Comparison of ENCODE assay signal across 27 cellular contexts in genomic region chr2:25470792-25471191, GRCh38.
"Had no signal": no experiment of that assay in that cellular context is flagged by ENCODE, and none has a peak within 500 bp of the region (broad histone marks: within the 10 kb centered on the region; RNA-seq: fewer than 3 reads in every experiment).

No MANE protein-coding gene starts in this region.

- H3K27me3 ChIP-seq: brain microvascular endothelial cell, dorsolateral prefrontal cortex, esophagus muscularis mucosa, foreskin keratinocyte, gastrocnemius medialis had no signal

- H3K9me3 ChIP-seq: gastrocnemius medialis had no signal

- H3K27ac ChIP-seq: brain microvascular endothelial cell, coronary artery, dorsolateral prefrontal cortex, esophagus muscularis mucosa, foreskin keratinocyte, gastrocnemius medialis had no signal

- ATAC-seq: activated naive CD4-positive, alpha-beta T cell treated with anti-CD3 and anti-CD28 coated beads, Interleukin-2, amount 50 U/mL, for 72 hours; activated T-cell treated with anti-CD3 and anti-CD28 coated beads, Interleukin-2, amount 50 U/mL, for 72 hours; foreskin keratinocyte; gastrocnemius medialis; T-helper 17 cell had no signal

- H3K4me3 ChIP-seq: coronary artery, dorsolateral prefrontal cortex, esophagus muscularis mucosa, gastrocnemius medialis had no signal

- H3K4me1 ChIP-seq: foreskin keratinocyte, gastrocnemius medialis had no signal

- DNase-seq: activated CD4-positive, alpha-beta memory T cell treated with anti-CD3 and anti-CD28 coated beads, Interleukin-2, amount 10 ng/mL, durations not matched to agents 7 days and 5 days; activated CD4-positive, alpha-beta T cell treated with anti-CD3 and anti-CD28 coated beads for 1 hour; activated CD4-positive, alpha-beta T cell treated with anti-CD3 and anti-CD28 coated beads for 4 hours; activated CD4-positive, alpha-beta T cell treated with anti-CD3 and anti-CD28 coated beads, Interleukin-2, amount 10 ng/mL, durations not matched to agents 7 days and 5 days; activated CD4-positive, alpha-beta T cell treated with anti-CD3 and anti-CD28 coated beads, Interleukin-2, amount 50 U/mL, for 4 hours; activated CD8-positive, alpha-beta memory T cell treated with anti-CD3 and anti-CD28 coated beads, Interleukin-2, amount 50 U/mL, for 48 hours; activated gamma-delta T cell; activated naive CD4-positive, alpha-beta T cell; activated naive CD4-positive, alpha-beta T cell treated with anti-CD3 and anti-CD28 coated beads, Interleukin-2, amount 10 ng/mL, durations not matched to agents 7 days and 5 days; activated naive CD8-positive, alpha-beta T cell treated with anti-CD3 and anti-CD28 coated beads, Interleukin-2, amount 10 ng/mL, durations not matched to agents 7 days and 5 days; activated T-cell treated with anti-CD3 and anti-CD28 coated beads for 4 hours; activated T-cell treated with anti-CD3 and anti-CD28 coated beads, Interleukin-2, amount 50 U/mL, for 24 hours; activated T-cell treated with anti-CD3 and anti-CD28 coated beads, Interleukin-2, amount 50 U/mL, for 72 hours; amniotic stem cell; anterior cingulate cortex; brain microvascular endothelial cell; dorsolateral prefrontal cortex; effector memory CD4-positive, alpha-beta T cell; endodermal cell; foreskin keratinocyte; gastrocnemius medialis; glutamatergic neuron; T-helper 17 cell; T1000 had no signal

- H3K36me3 ChIP-seq: brain microvascular endothelial cell, gastrocnemius medialis had no signal
